Comparison of ENCODE assay signal across 1 cellular context in genomic region chr7:45939574-45939973, GRCh38.
TF ChIP-seq lines count a peak whose summit lies in the region.

No MANE protein-coding gene starts in this region.

TF ChIP-seq in HepG2, 621 proteins besides CTCF, POLR2A, EP300 and RAD21:
- TF ChIP-seq ZNF691 (CRISPR knock-in tag; IDR thresholded peaks at IDR 0.05; ENCODE audit: borderline replicate concordance, low read depth) = no peak
- no peak for TF ChIP-seq FOSL2 (CRISPR knock-in tag; IDR thresholded peaks at IDR 0.05)
- TF ChIP-seq USF2 (IDR thresholded peaks at IDR 0.05; ENCODE audit: low read depth, low read length) = no peak
- TF ChIP-seq USF2 (CRISPR knock-in tag; IDR thresholded peaks at IDR 0.05; ENCODE audit: borderline replicate concordance) = no peak
- TF ChIP-seq ZNF737 (CRISPR knock-in tag; IDR thresholded peaks at IDR 0.05; ENCODE audit: borderline replicate concordance) = no peak
- TF ChIP-seq ZSCAN31 (CRISPR knock-in tag; IDR thresholded peaks at IDR 0.05; ENCODE audit: low read depth) = no peak
- no peak for TF ChIP-seq FOXP4 (CRISPR knock-in tag; IDR thresholded peaks at IDR 0.05)
